Comparison of ENCODE assay signal across 1 cellular context in the genomic region with DNA sequence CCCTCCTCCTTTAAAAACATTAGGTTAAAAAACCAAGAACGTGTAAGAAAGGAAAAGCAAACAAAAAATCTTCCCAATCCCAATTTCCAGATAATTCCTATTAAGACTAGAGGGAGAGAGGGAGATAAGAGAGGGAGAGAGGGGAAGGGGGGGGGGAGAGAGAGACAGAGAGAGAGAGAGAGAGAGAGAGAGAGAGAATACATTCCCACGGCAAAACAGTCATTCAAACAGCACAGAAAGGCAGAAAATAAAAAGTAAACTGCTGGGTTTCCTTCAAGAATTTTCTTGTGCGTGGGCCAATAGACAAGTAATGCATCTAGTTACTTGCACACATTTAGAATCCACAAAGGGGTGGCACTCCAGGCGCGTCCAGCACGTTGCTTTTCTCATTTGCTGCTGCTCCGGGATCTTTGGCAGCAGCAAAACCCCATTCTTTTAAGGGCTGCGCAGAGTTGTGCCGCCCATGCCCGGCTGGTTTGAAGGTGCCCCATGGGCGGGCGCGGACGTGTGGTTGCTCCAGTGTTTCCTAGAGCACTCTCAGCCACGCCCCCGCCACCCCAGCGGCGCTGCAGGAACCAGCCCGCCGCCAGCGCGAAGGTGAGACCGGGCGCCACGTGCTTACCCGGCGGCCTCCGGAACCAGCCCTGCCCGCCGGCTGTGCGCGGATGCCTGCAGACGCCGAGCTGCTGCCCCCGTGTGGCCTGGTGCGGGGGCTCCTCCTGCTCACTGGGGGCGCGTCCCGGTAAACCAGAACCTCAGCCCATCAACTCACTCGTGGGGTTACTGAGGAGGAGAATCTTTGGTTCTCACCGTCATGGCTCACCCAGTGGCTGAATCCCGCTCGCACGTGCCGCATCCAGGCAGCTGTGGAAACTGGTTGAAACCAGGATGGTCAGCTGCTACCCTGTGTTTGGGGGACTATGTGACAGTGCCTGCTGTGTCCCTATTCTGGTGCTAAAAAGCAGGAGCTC.
TF ChIP-seq lines count a peak whose summit lies in the region.

No MANE protein-coding gene starts in this region.

TF ChIP-seq in HepG2, 621 proteins besides CTCF, POLR2A, EP300 and RAD21 (continued from another document and continues in another):
- TF ChIP-seq ZNF501 (CRISPR knock-in tag; IDR thresholded peaks at IDR 0.05) (peak; percentile 94), IRX3 (CRISPR knock-in tag; IDR thresholded peaks at IDR 0.05; ENCODE audit: borderline replicate concordance, low read depth) (peak; percentile 98; the same call in 1 of the 2 replicates), ZNF816 (CRISPR knock-in tag; IDR thresholded peaks at IDR 0.05; ENCODE audit: borderline replicate concordance) (peak; percentile 99; the same call in 1 of the 2 replicates), CHCHD3 (CRISPR knock-in tag; IDR thresholded peaks at IDR 0.05) (peak; percentile 89), MTA1 (CRISPR knock-in tag; IDR thresholded peaks at IDR 0.05; ENCODE audit: borderline replicate concordance) (peak; percentile 84; the same call in 1 of the 2 replicates), BORCS8-MEF2B (CRISPR knock-in tag; IDR thresholded peaks at IDR 0.05) (peak; percentile 99), ZNF207 (IDR thresholded peaks at IDR 0.05; ENCODE audit: borderline replicate concordance) (no peak), POLR2G (IDR thresholded peaks at IDR 0.05; ENCODE audit: low read depth, low read length) (no peak), PHF5A (CRISPR knock-in tag; IDR thresholded peaks at IDR 0.05; ENCODE audit: low read depth, unreplicated experiment) (peak; percentile 56), RBAK (CRISPR knock-in tag; IDR thresholded peaks at IDR 0.05) (no peak), KMT2A (CRISPR knock-in tag; IDR thresholded peaks at IDR 0.05) (peak; percentile 55; the same call in 1 of the 2 replicates), PAX8 (CRISPR knock-in tag; IDR thresholded peaks at IDR 0.05; ENCODE audit: borderline replicate concordance) (peak; percentile 89; the same call in 1 of the 2 replicates), ATM (IDR thresholded peaks at IDR 0.05; ENCODE audit: borderline replicate concordance) (no peak), MLLT10 (CRISPR knock-in tag; IDR thresholded peaks at IDR 0.05) (no peak), HMG20A (CRISPR knock-in tag; IDR thresholded peaks at IDR 0.05; ENCODE audit: borderline replicate concordance) (0 out of 2 replicates have a peak, but pooled peaks have one; percentile 40), ZNF577 (CRISPR knock-in tag; IDR thresholded peaks at IDR 0.05; ENCODE audit: borderline replicate concordance, low read depth) (no peak), TBX2 (CRISPR knock-in tag; IDR thresholded peaks at IDR 0.05; ENCODE audit: borderline replicate concordance) (peak; percentile 98)
- TF ChIP-seq, protein P1, sequence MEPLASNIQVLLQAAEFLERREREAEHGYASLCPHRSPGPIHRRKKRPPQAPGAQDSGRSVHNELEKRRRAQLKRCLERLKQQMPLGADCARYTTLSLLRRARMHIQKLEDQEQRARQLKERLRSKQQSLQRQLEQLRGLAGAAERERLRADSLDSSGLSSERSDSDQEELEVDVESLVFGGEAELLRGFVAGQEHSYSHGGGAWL (CRISPR knock-in tag; IDR thresholded peaks at IDR 0.05): peak; percentile 99
- TF ChIP-seq, protein P2, sequence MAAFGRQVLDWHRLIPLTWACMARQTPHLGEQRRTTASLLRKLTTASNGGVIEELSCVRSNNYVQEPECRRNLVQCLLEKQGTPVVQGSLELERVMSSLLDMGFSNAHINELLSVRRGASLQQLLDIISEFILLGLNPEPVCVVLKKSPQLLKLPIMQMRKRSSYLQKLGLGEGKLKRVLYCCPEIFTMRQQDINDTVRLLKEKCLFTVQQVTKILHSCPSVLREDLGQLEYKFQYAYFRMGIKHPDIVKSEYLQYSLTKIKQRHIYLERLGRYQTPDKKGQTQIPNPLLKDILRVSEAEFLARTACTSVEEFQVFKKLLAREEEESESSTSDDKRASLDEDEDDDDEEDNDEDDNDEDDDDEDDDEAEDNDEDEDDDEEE (CRISPR knock-in tag; IDR thresholded peaks at IDR 0.05): peak; percentile 99
- TF ChIP-seq, protein P3, sequence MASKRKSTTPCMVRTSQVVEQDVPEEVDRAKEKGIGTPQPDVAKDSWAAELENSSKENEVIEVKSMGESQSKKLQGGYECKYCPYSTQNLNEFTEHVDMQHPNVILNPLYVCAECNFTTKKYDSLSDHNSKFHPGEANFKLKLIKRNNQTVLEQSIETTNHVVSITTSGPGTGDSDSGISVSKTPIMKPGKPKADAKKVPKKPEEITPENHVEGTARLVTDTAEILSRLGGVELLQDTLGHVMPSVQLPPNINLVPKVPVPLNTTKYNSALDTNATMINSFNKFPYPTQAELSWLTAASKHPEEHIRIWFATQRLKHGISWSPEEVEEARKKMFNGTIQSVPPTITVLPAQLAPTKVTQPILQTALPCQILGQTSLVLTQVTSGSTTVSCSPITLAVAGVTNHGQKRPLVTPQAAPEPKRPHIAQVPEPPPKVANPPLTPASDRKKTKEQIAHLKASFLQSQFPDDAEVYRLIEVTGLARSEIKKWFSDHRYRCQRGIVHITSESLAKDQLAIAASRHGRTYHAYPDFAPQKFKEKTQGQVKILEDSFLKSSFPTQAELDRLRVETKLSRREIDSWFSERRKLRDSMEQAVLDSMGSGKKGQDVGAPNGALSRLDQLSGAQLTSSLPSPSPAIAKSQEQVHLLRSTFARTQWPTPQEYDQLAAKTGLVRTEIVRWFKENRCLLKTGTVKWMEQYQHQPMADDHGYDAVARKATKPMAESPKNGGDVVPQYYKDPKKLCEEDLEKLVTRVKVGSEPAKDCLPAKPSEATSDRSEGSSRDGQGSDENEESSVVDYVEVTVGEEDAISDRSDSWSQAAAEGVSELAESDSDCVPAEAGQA (IDR thresholded peaks at IDR 0.05; ENCODE audit: low read depth): peak; percentile 67; the same call in 1 of the 2 replicates
- TF ChIP-seq, protein P3 (CRISPR knock-in tag; IDR thresholded peaks at IDR 0.05; ENCODE audit: borderline replicate concordance): peak; percentile 93; the same call in 1 of the 2 replicates
- TF ChIP-seq, protein P4, sequence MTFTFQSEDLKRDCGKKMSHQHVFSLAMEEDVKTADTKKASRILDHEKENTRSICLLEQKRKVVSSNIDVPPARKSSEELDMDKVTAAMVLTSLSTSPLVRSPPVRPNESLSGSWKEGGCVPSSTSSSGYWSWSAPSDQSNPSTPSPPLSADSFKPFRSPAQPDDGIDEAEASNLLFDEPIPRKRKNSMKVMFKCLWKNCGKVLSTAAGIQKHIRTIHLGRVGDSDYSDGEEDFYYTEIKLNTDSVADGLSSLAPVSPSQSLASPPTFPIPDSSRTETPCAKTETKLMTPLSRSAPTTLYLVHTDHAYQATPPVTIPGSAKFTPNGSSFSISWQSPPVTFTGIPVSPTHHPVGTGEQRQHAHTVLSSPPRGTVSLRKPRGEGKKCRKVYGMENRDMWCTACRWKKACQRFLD (CRISPR knock-in tag; IDR thresholded peaks at IDR 0.05; ENCODE audit: borderline replicate concordance): peak; percentile 91; the same call in 1 of the 2 replicates
- TF ChIP-seq, protein P5, sequence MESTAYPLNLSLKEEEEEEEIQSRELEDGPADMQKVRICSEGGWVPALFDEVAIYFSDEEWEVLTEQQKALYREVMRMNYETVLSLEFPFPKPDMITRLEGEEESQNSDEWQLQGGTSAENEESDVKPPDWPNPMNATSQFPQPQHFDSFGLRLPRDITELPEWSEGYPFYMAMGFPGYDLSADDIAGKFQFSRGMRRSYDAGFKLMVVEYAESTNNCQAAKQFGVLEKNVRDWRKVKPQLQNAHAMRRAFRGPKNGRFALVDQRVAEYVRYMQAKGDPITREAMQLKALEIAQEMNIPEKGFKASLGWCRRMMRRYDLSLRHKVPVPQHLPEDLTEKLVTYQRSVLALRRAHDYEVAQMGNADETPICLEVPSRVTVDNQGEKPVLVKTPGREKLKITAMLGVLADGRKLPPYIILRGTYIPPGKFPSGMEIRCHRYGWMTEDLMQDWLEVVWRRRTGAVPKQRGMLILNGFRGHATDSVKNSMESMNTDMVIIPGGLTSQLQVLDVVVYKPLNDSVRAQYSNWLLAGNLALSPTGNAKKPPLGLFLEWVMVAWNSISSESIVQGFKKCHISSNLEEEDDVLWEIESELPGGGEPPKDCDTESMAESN (CRISPR knock-in tag; conservative IDR thresholded peaks at IDR 0.05): peak; percentile 98
- TF ChIP-seq, protein P6, sequence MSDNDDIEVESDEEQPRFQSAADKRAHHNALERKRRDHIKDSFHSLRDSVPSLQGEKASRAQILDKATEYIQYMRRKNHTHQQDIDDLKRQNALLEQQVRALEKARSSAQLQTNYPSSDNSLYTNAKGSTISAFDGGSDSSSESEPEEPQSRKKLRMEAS (IDR thresholded peaks at IDR 0.05): peak; percentile 100
- TF ChIP-seq, protein P7, sequence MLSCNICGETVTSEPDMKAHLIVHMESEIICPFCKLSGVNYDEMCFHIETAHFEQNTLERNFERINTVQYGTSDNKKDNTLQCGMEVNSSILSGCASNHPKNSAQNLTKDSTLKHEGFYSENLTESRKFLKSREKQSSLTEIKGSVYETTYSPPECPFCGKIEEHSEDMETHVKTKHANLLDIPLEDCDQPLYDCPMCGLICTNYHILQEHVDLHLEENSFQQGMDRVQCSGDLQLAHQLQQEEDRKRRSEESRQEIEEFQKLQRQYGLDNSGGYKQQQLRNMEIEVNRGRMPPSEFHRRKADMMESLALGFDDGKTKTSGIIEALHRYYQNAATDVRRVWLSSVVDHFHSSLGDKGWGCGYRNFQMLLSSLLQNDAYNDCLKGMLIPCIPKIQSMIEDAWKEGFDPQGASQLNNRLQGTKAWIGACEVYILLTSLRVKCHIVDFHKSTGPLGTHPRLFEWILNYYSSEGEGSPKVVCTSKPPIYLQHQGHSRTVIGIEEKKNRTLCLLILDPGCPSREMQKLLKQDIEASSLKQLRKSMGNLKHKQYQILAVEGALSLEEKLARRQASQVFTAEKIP (CRISPR knock-in tag; IDR thresholded peaks at IDR 0.05; ENCODE audit: borderline replicate concordance): no peak
- TF ChIP-seq, protein P8, sequence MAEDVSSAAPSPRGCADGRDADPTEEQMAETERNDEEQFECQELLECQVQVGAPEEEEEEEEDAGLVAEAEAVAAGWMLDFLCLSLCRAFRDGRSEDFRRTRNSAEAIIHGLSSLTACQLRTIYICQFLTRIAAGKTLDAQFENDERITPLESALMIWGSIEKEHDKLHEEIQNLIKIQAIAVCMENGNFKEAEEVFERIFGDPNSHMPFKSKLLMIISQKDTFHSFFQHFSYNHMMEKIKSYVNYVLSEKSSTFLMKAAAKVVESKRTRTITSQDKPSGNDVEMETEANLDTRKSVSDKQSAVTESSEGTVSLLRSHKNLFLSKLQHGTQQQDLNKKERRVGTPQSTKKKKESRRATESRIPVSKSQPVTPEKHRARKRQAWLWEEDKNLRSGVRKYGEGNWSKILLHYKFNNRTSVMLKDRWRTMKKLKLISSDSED (CRISPR knock-in tag; IDR thresholded peaks at IDR 0.05): 0 out of 2 replicates have a peak, but pooled peaks have one; percentile 75
